ENCODE assay signal across 2 cellular contexts in the genomic region with DNA sequence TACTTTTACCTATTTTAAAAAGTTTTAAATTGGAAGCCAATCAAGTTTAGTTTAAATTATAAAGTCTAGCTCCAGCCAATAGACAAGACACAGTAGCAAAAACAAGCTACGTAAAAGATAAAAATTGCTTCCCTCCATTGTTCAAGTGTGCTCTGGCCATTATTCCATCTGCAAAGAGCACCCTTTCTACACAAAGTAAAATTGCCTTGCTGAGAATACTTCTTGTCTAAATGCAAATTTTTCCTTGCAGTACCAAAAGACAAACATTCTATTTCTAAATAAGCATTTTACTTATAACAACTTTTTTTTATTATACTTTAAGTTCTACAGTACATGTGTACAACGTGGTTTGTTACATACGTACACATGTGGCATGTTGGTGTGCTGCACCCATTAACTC.
TF ChIP-seq lines count a peak whose summit lies in the region.

No MANE protein-coding gene starts in this region.

TF ChIP-seq in K562, 482 proteins besides CTCF, POLR2A, EP300 and RAD21 (continued from another document):
- TF ChIP-seq CBX1 (IDR thresholded peaks at IDR 0.05; ENCODE audit: low read depth), result peak; percentile 45; the same call in 1 of the 2 replicates
- TF ChIP-seq, protein P1, sequence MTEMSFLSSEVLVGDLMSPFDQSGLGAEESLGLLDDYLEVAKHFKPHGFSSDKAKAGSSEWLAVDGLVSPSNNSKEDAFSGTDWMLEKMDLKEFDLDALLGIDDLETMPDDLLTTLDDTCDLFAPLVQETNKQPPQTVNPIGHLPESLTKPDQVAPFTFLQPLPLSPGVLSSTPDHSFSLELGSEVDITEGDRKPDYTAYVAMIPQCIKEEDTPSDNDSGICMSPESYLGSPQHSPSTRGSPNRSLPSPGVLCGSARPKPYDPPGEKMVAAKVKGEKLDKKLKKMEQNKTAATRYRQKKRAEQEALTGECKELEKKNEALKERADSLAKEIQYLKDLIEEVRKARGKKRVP (CRISPR knock-in tag; IDR thresholded peaks at IDR 0.05), result no peak
TF ChIP-seq in K562: peak in this region for 6.

TF ChIP-seq in WTC11, 78 proteins besides CTCF, POLR2A, EP300 and RAD21 (continued from another document):
- TF ChIP-seq, protein P2, sequence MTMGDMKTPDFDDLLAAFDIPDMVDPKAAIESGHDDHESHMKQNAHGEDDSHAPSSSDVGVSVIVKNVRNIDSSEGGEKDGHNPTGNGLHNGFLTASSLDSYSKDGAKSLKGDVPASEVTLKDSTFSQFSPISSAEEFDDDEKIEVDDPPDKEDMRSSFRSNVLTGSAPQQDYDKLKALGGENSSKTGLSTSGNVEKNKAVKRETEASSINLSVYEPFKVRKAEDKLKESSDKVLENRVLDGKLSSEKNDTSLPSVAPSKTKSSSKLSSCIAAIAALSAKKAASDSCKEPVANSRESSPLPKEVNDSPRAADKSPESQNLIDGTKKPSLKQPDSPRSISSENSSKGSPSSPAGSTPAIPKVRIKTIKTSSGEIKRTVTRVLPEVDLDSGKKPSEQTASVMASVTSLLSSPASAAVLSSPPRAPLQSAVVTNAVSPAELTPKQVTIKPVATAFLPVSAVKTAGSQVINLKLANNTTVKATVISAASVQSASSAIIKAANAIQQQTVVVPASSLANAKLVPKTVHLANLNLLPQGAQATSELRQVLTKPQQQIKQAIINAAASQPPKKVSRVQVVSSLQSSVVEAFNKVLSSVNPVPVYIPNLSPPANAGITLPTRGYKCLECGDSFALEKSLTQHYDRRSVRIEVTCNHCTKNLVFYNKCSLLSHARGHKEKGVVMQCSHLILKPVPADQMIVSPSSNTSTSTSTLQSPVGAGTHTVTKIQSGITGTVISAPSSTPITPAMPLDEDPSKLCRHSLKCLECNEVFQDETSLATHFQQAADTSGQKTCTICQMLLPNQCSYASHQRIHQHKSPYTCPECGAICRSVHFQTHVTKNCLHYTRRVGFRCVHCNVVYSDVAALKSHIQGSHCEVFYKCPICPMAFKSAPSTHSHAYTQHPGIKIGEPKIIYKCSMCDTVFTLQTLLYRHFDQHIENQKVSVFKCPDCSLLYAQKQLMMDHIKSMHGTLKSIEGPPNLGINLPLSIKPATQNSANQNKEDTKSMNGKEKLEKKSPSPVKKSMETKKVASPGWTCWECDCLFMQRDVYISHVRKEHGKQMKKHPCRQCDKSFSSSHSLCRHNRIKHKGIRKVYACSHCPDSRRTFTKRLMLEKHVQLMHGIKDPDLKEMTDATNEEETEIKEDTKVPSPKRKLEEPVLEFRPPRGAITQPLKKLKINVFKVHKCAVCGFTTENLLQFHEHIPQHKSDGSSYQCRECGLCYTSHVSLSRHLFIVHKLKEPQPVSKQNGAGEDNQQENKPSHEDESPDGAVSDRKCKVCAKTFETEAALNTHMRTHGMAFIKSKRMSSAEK (CRISPR knock-in tag; IDR thresholded peaks at IDR 0.05; ENCODE audit: borderline replicate concordance), result no peak
- TF ChIP-seq IRF2 (CRISPR knock-in tag; IDR thresholded peaks at IDR 0.05; ENCODE audit: borderline replicate concordance, low read depth), result no peak
- TF ChIP-seq, protein P3, sequence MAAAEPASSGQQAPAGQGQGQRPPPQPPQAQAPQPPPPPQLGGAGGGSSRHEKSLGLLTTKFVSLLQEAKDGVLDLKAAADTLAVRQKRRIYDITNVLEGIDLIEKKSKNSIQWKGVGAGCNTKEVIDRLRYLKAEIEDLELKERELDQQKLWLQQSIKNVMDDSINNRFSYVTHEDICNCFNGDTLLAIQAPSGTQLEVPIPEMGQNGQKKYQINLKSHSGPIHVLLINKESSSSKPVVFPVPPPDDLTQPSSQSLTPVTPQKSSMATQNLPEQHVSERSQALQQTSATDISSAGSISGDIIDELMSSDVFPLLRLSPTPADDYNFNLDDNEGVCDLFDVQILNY (CRISPR knock-in tag; IDR thresholded peaks at IDR 0.05), result no peak
- no peak for TF ChIP-seq NR2C2 (CRISPR knock-in tag; IDR thresholded peaks at IDR 0.05)
- no peak for TF ChIP-seq TEAD1 (CRISPR knock-in tag; IDR thresholded peaks at IDR 0.05)
- TF ChIP-seq, protein P4, sequence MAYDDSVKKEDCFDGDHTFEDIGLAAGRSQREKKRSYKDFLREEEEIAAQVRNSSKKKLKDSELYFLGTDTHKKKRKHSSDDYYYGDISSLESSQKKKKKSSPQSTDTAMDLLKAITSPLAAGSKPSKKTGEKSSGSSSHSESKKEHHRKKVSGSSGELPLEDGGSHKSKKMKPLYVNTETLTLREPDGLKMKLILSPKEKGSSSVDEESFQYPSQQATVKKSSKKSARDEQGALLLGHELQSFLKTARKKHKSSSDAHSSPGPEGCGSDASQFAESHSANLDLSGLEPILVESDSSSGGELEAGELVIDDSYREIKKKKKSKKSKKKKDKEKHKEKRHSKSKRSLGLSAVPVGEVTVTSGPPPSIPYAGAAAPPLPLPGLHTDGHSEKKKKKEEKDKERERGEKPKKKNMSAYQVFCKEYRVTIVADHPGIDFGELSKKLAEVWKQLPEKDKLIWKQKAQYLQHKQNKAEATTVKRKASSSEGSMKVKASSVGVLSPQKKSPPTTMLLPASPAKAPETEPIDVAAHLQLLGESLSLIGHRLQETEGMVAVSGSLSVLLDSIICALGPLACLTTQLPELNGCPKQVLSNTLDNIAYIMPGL (CRISPR knock-in tag; IDR thresholded peaks at IDR 0.05), result no peak
- TF ChIP-seq, protein P5, sequence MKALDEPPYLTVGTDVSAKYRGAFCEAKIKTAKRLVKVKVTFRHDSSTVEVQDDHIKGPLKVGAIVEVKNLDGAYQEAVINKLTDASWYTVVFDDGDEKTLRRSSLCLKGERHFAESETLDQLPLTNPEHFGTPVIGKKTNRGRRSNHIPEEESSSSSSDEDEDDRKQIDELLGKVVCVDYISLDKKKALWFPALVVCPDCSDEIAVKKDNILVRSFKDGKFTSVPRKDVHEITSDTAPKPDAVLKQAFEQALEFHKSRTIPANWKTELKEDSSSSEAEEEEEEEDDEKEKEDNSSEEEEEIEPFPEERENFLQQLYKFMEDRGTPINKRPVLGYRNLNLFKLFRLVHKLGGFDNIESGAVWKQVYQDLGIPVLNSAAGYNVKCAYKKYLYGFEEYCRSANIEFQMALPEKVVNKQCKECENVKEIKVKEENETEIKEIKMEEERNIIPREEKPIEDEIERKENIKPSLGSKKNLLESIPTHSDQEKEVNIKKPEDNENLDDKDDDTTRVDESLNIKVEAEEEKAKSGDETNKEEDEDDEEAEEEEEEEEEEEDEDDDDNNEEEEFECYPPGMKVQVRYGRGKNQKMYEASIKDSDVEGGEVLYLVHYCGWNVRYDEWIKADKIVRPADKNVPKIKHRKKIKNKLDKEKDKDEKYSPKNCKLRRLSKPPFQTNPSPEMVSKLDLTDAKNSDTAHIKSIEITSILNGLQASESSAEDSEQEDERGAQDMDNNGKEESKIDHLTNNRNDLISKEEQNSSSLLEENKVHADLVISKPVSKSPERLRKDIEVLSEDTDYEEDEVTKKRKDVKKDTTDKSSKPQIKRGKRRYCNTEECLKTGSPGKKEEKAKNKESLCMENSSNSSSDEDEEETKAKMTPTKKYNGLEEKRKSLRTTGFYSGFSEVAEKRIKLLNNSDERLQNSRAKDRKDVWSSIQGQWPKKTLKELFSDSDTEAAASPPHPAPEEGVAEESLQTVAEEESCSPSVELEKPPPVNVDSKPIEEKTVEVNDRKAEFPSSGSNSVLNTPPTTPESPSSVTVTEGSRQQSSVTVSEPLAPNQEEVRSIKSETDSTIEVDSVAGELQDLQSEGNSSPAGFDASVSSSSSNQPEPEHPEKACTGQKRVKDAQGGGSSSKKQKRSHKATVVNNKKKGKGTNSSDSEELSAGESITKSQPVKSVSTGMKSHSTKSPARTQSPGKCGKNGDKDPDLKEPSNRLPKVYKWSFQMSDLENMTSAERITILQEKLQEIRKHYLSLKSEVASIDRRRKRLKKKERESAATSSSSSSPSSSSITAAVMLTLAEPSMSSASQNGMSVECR (CRISPR knock-in tag; IDR thresholded peaks at IDR 0.05; ENCODE audit: borderline replicate concordance), result no peak
- no peak for TF ChIP-seq JAZF1 (CRISPR knock-in tag; IDR thresholded peaks at IDR 0.05)
- no peak for TF ChIP-seq CREB1 (CRISPR knock-in tag; IDR thresholded peaks at IDR 0.05)
